ENCODE assay signal across 29 cellular contexts in genomic region chr4:101655847-101656246, GRCh38.
"Had no signal": no experiment of that assay in that cellular context is flagged by ENCODE, and none has a peak within 500 bp of the region (broad histone marks: within the 10 kb centered on the region; RNA-seq: fewer than 3 reads in every experiment).

No MANE protein-coding gene starts in this region.

- DNase-seq: naive thymus-derived CD8-positive, alpha-beta T cell; nephron progenitor cell; nucleus accumbens; pancreas; right cardiac atrium; right lobe of liver; sigmoid colon; spleen; stimulated activated CD4-positive, alpha-beta T cell treated with anti-CD3 and anti-CD28 coated beads, Interleukin-12 subunit alpha, Interleukin-12 subunit beta, amount 100 ng/mL, for 4 hours; stimulated activated CD4-positive, alpha-beta T cell treated with anti-CD3 and anti-CD28 coated beads, Interleukin-1b, Interleukin-23, amount 100 ng/mL, for 48 hours; stimulated activated CD4-positive, alpha-beta T cell treated with anti-CD3 and anti-CD28 coated beads, Interleukin-4, amount 100 ng/mL, for 1 hour; stimulated activated CD4-positive, alpha-beta T cell treated with anti-CD3 and anti-CD28 coated beads, Interleukin-4, amount 100 ng/mL, for 4 hours; stimulated activated CD8-positive, alpha-beta memory T cell treated with anti-CD3 and anti-CD28 coated beads, Interleukin-4, amount 100 ng/mL, for 48 hours; stimulated activated naive CD4-positive, alpha-beta T cell; stimulated activated naive CD8-positive, alpha-beta T cell treated with anti-CD3 and anti-CD28 coated beads, Interleukin-15, amount 100 ng/mL, for 72 hours; stimulated activated naive CD8-positive, alpha-beta T cell treated with anti-CD3 and anti-CD28 coated beads, Interleukin-15, Interleukin-2, amounts not matched to agents 100 U/mL and 50 U/mL, for 24 hours; substantia nigra; testis; tibial artery; transverse colon; upper lobe of left lung had no signal

- H3K36me3 Mint-ChIP-seq: natural killer cell treated with Interleukin-12 subunit alpha and Interleukin-12 subunit beta and Interleukin-15 and Interleukin-18, amount 100 ng/mL, for 72 hours; stimulated activated memory B cell treated with anti-CD40 and anti-IgM and Interleukin-4, amounts not matched to agents 10 μg/mL and 1 μg/mL and 100 μg/mL, for 72 hours had no signal

- H3K4me3 Mint-ChIP-seq: naive thymus-derived CD8-positive, alpha-beta T cell; natural killer cell treated with Interleukin-12 subunit alpha and Interleukin-12 subunit beta and Interleukin-15 and Interleukin-18, amount 100 ng/mL, for 72 hours; nephron progenitor cell; neural crest cell; stimulated activated memory B cell treated with anti-CD40 and anti-IgM and Interleukin-4, amounts not matched to agents 10 μg/mL and 1 μg/mL and 100 μg/mL, for 72 hours; stimulated activated naive CD8-positive, alpha-beta T cell treated with anti-CD3 and anti-CD28 coated beads, Interleukin-15, amount 100 ng/mL, for 72 hours had no signal

- H3K36me3 ChIP-seq: neutrophil, pancreas, prostate gland, right lobe of liver, sigmoid colon, spleen, suprapubic skin, tibial artery, transverse colon, upper lobe of left lung, vagina had no signal

- H3K4me1 Mint-ChIP-seq: naive thymus-derived CD8-positive, alpha-beta T cell; nephron progenitor cell; stimulated activated memory B cell treated with anti-CD40 and anti-IgM and Interleukin-4, amounts not matched to agents 10 μg/mL and 1 μg/mL and 100 μg/mL, for 72 hours; stimulated activated naive CD8-positive, alpha-beta T cell treated with anti-CD3 and anti-CD28 coated beads, Interleukin-15, amount 100 ng/mL, for 72 hours had no signal

- H3K27me3 ChIP-seq: neutrophil, pancreas, right lobe of liver, sigmoid colon, spleen, suprapubic skin, testis, tibial artery, transverse colon, upper lobe of left lung, vagina had no signal

- H3K27ac Mint-ChIP-seq: naive thymus-derived CD8-positive, alpha-beta T cell; natural killer cell treated with Interleukin-12 subunit alpha and Interleukin-12 subunit beta and Interleukin-15 and Interleukin-18, amount 100 ng/mL, for 72 hours; nephron progenitor cell; stimulated activated memory B cell treated with anti-CD40 and anti-IgM and Interleukin-4, amounts not matched to agents 10 μg/mL and 1 μg/mL and 100 μg/mL, for 72 hours; stimulated activated naive CD8-positive, alpha-beta T cell treated with anti-CD3 and anti-CD28 coated beads, Interleukin-15, amount 100 ng/mL, for 72 hours had no signal

- H3K9me3 Mint-ChIP-seq: naive thymus-derived CD8-positive, alpha-beta T cell; natural killer cell treated with Interleukin-12 subunit alpha and Interleukin-12 subunit beta and Interleukin-15 and Interleukin-18, amount 100 ng/mL, for 72 hours; nephron progenitor cell; neural crest cell; stimulated activated memory B cell treated with anti-CD40 and anti-IgM and Interleukin-4, amounts not matched to agents 10 μg/mL and 1 μg/mL and 100 μg/mL, for 72 hours; stimulated activated naive CD8-positive, alpha-beta T cell treated with anti-CD3 and anti-CD28 coated beads, Interleukin-15, amount 100 ng/mL, for 72 hours had no signal

- H3K4me3 ChIP-seq: pancreas, prostate gland, right lobe of liver, sigmoid colon, smooth muscle cell, spleen, suprapubic skin, testis, tibial artery, transverse colon, upper lobe of left lung, vagina had no signal

- H3K9me3 ChIP-seq: neutrophil, pancreas, prostate gland, right lobe of liver, sigmoid colon, spleen, suprapubic skin, testis, tibial artery, transverse colon, upper lobe of left lung, vagina had no signal

- H3K27me3 Mint-ChIP-seq: stimulated activated memory B cell treated with anti-CD40 and anti-IgM and Interleukin-4, amounts not matched to agents 10 μg/mL and 1 μg/mL and 100 μg/mL, for 72 hours; stimulated activated naive CD8-positive, alpha-beta T cell treated with anti-CD3 and anti-CD28 coated beads, Interleukin-15, amount 100 ng/mL, for 72 hours had no signal
